ENCODE assay signal across 6 cellular contexts in genomic region chr3:181635141-181635540, GRCh38.
"Had no signal": no experiment of that assay in that cellular context is flagged by ENCODE, and none has a peak within 500 bp of the region (broad histone marks: within the 10 kb centered on the region; RNA-seq: fewer than 3 reads in every experiment).

No MANE protein-coding gene starts in this region.

- H2AFZ ChIP-seq: GM23338 had no signal

- H3K4me2 ChIP-seq: GM23338 had no signal

- DNase-seq: H9, HCEC 1CT, IMR-90, KG1 had no signal

- H3K4me3 Mint-ChIP-seq: GM23338, H9 had no signal

- H3K4me1 Mint-ChIP-seq: GM23338, H9 had no signal

- H3K4me3 ChIP-seq: GM23338, K562 had no signal

- H3K27ac Mint-ChIP-seq: GM23338, H9 had no signal

- H3K9me3 Mint-ChIP-seq: GM23338, H9 had no signal
